8 cellular contexts compared by ENCODE assay signal in the genomic region with DNA sequence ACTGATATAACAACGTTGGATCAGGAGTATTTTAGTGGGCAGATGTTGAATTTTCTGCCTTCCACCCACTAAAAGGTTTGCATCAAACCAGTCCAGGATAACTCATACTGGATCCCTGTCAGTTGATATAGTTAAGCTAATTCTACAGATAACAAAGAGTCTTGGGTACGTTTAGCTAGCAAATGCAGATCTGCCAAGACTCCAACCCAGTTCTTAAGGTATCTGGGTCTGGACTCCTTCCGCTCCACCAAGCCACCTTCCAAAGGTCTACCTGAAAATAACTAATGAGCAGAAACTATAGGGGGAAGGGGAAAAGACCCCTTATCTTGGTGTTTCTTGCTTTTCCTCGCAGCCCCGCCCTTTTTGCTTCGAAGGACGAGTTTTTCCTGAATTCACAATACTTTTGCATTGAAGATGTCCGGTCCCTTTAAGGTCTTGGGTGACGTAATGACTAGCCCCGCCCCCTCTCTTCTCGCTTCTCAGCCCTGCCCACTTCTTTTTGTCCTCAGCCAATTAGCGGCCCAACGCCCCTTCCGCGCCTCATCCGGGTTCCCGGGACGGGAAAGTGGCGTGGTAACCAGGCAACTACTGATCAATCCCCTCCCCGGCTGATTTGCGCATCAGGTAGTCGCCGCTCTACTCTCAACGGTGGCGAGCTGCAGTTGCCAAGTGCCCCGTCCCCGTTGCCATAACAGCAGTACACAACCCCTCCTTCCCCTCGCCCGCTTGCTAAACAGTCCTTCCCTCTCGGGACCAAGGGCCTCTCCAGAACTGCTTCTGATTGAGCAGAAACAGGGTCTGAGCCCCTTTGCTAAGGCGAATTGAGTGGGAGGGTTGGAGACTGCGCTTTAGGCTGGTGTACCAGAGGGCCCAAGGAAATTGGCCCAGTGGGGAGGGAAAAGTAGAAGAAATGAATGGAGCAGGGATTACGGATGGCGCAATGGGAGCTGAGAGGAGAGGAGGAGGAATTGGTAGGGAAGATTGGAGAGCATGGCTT.
DNase-seq lines count a peak whose midpoint lies in the region; ATAC-seq, FAIRE-seq and TF ChIP-seq lines count a peak whose summit lies in the region.

A gene with protein sequence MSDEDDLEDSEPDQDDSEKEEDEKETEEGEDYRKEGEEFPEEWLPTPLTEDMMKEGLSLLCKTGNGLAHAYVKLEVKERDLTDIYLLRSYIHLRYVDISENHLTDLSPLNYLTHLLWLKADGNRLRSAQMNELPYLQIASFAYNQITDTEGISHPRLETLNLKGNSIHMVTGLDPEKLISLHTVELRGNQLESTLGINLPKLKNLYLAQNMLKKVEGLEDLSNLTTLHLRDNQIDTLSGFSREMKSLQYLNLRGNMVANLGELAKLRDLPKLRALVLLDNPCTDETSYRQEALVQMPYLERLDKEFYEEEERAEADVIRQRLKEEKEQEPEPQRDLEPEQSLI (plus strand): TSS at position 543 of the 997 bp plus-strand sequence. CDS start 812 bp downstream, outside the sequence.

- H3K4me3 ChIP-seq in OCI-LY1 (ENCODE audit: low read depth, low read length, poor library complexity, severe bottlenecking), result peak within 1 kb of the TSS; percentile 82

- H3K9ac ChIP-seq in OCI-LY1 (ENCODE audit: low read length), result peak within 1 kb of the TSS; percentile 80

- DNase-seq in D721Med (ENCODE audit: insufficient read length, low spot score) (peak; percentile 69), HuH-7 (ENCODE audit: low spot score) (peak; percentile 82), activated T-cell treated with anti-CD3 and anti-CD28 coated beads for 1 hour (ENCODE audit: low read depth) (peak; percentile 95), epithelial cell of prostate (ENCODE audit: low read depth, low spot score) (peak; percentile 66), middle frontal gyrus (ENCODE audit: extremely low spot score, low spot score) (peak; percentile 91)
- DNase-seq in stimulated activated CD8-positive, alpha-beta memory T cell treated with anti-CD3 and anti-CD28 coated beads, Interleukin-2, amount 100 ng/mL, for 1 hour (ENCODE audit: low read depth in 2 of 2), result peak; percentile 94 to 95

- no peak for TF ChIP-seq CTCF in D721Med (IDR thresholded peaks at IDR 0.05; ENCODE audit: insufficient read depth, missing control alignments)
- no peak for TF ChIP-seq CTCF in OCI-LY1 (IDR thresholded peaks at IDR 0.05; ENCODE audit: low read length)

- no peaks in the 10 kb centered on the region for H3K27me3 ChIP-seq in OCI-LY1 (ENCODE audit: insufficient read depth, low read length)

- H3K9me2 ChIP-seq in OCI-LY1 (ENCODE audit: low read depth, low read length), result no peaks in the 10 kb centered on the region

- H3K4me2 ChIP-seq in OCI-LY1 (ENCODE audit: low read length), result peak within 1 kb of the TSS; percentile 98

- peaks cover 24% of the 10 kb centered on the region for H3K4me1 ChIP-seq in OCI-LY1 (ENCODE audit: insufficient read depth, low read length, severe bottlenecking)

- H3K36me3 ChIP-seq in OCI-LY1 (ENCODE audit: insufficient read depth, low read length), result no peaks in the 10 kb centered on the region

- FAIRE-seq in D721Med (lab: Jason Lieb, UNC), result peak; percentile 48

- peak; percentile 95 for ATAC-seq in GM21447 (IDR thresholded peaks at IDR 0.05; ENCODE audit: unreplicated experiment)

- H2AFZ ChIP-seq in OCI-LY1 (ENCODE audit: low read length), result peak within 1 kb of the TSS; percentile 60

- no peaks in the 10 kb centered on the region for H3K79me2 ChIP-seq in OCI-LY1 (ENCODE audit: insufficient read depth, low read length)

- H3F3A ChIP-seq in OCI-LY1 (ENCODE audit: insufficient read depth, low read length), result no peaks in the 10 kb centered on the region

- H4K20me1 ChIP-seq in OCI-LY1 (ENCODE audit: insufficient read depth, low read length), result no peaks in the 10 kb centered on the region

- H3K9me3 ChIP-seq in OCI-LY1 (ENCODE audit: low read length), result no peaks in the 10 kb centered on the region

- H3K27ac ChIP-seq in OCI-LY1 (ENCODE audit: low read depth, low read length, poor library complexity, severe bottlenecking) (no peak within 1 kb of the TSS), epithelial cell of prostate (peak within 1 kb of the TSS; percentile 7)
